Comparison of ENCODE assay signal across 21 cellular contexts in the genomic region with DNA sequence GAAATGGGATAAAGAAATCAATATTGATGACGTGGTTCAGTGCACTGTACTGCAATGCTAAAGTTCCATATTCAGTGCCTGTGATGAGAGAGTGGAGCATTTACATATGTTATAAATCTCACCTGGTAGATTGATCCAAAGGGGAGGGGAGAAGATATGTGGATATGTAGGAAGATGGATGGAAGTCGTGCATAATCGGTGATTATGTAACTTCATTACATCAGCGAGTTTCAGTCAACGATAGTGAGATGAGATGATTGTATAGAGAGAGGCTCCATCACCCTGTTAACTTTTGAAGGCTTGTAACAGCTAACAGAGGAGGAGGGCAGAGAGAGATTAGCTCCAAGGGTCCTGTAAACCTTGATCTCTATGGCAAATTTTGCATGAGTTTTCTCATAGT. TPM values are rescaled to one million over a fixed set of nuclear protein-coding genes. Genes with fewer than 3 reads are reported as not detected.
DNase-seq lines count a peak whose midpoint lies in the region; ATAC-seq and TF ChIP-seq lines count a peak whose summit lies in the region.
"Had no signal": no experiment of that assay in that cellular context is flagged by ENCODE, and none has a peak within 500 bp of the region (broad histone marks: within the 10 kb centered on the region; RNA-seq: fewer than 3 reads in every experiment).

No MANE protein-coding gene starts in this region.

- H4K20me1 ChIP-seq in mammary epithelial cell (ENCODE audit: insufficient read depth, low read length): no peaks in the 10 kb centered on the region
- H4K20me1 ChIP-seq: BLaER1 had no signal

- no peak for TF ChIP-seq POLR2A in stomach (IDR thresholded peaks at IDR 0.05)

- dilution Hi-C loops in mammary epithelial cell (cut with HindIII; ENCODE audit: low sequenced_read_pairs): no loop called here

- ATAC-seq in right cardiac atrium (no peak), GM18502 (IDR thresholded peaks at IDR 0.05; ENCODE audit: poor library complexity, unreplicated experiment) (no peak)
- ATAC-seq in CD4-positive, alpha-beta T cell (ENCODE audit: poor library complexity): no peak
- ATAC-seq: activated T-helper 17 cell treated with anti-CD3 and anti-CD28 coated beads, Interleukin-2, amount 50 U/mL, for 72 hours; T-helper 17 cell had no signal

- H3K27ac Mint-ChIP-seq in CD4-positive, alpha-beta T cell: no peak overlapping the region
- H3K27ac Mint-ChIP-seq: activated T-helper 17 cell treated with anti-CD3 and anti-CD28 coated beads, Interleukin-2, amount 50 U/mL, for 72 hours; mesothelial cell of epicardium; T-helper 17 cell had no signal

- no peak overlapping the region for H2AFZ ChIP-seq in mammary epithelial cell (ENCODE audit: low read depth, low read length)

- TF ChIP-seq CTCF in brain microvascular endothelial cell (IDR thresholded peaks at IDR 0.05; ENCODE audit: low read depth, low read length, missing control alignments) (no peak), stomach (IDR thresholded peaks at IDR 0.05) (no peak), mammary epithelial cell (conservative IDR thresholded peaks at IDR 0.05 in 1 of 2, IDR thresholded peaks at IDR 0.05 in 1 of 2; ENCODE audit: extremely low read depth in 1 of 2, insufficient read depth in 1 of 2, low read depth in 1 of 2, low read length in 2 of 2) (no peak)
- no peak for TF ChIP-seq CTCF in CD4-positive, alpha-beta T cell (IDR thresholded peaks at IDR 0.05)

- CTCF ChIA-PET in CD4-positive, alpha-beta T cell (lab: Charles Lee): no interaction called here
- CTCF ChIA-PET in mammary epithelial cell (lab: Charles Lee; ENCODE audit: low non-redundant PET): no interaction called here

- H3K36me3 ChIP-seq in HUES48 (ENCODE audit: control insufficient read depth, insufficient read depth, low read length) (no peaks in the 10 kb centered on the region), brain microvascular endothelial cell (replicated peaks) (no peaks in the 10 kb centered on the region), stomach (no peaks in the 10 kb centered on the region), mammary epithelial cell (ENCODE audit: insufficient read depth, low read length) (no peaks in the 10 kb centered on the region)
- H3K36me3 ChIP-seq: BLaER1, thoracic aorta had no signal

- DNase-seq in brain microvascular endothelial cell (no peak), right cardiac atrium (no peak), stomach (no peak), mammary epithelial cell (no peak), NCI-H345 treated with DMSO at 0.1 percent for 48 hours (lab: John Stamatoyannopoulos, UW; ENCODE audit: unreplicated experiment) (no peak)
- DNase-seq in CD4-positive, alpha-beta T cell: no peak
- DNase-seq: activated CD8-positive, alpha-beta memory T cell treated with anti-CD3 and anti-CD28 coated beads for 24 hours; erythroblast; GDM1; islet precursor cell; MV-4-11; NCI-H2029 treated with DMSO at 0.1 percent for 48 hours; NCI-H510A treated with DMSO at 0.1 percent for 48 hours; T-helper 17 cell had no signal

- H3K27me3 ChIP-seq in HUES48 (ENCODE audit: control insufficient read depth, insufficient read depth, low read length) (peaks cover 43% of the 10 kb centered on the region), brain microvascular endothelial cell (replicated peaks) (no peaks in the 10 kb centered on the region), right cardiac atrium (ENCODE audit: control insufficient read depth, insufficient read depth) (no peaks in the 10 kb centered on the region), stomach (peaks cover 0 to 13% (median 0%) of the 10 kb centered on the region in 3 donors), mammary epithelial cell (ENCODE audit: insufficient read depth, low read length) (peaks cover 15% of the 10 kb centered on the region)
- H3K27me3 ChIP-seq in CD4-positive, alpha-beta T cell (ENCODE audit: control insufficient read depth, insufficient read depth, low read length): no peaks in the 10 kb centered on the region
- H3K27me3 ChIP-seq: BLaER1 had no signal

- H3K4me3 Mint-ChIP-seq in CD4-positive, alpha-beta T cell: no peak overlapping the region
- H3K4me3 Mint-ChIP-seq: activated T-helper 17 cell treated with anti-CD3 and anti-CD28 coated beads, Interleukin-2, amount 50 U/mL, for 72 hours; mesothelial cell of epicardium; T-helper 17 cell had no signal

- TF ChIP-seq EP300 in stomach (IDR thresholded peaks at IDR 0.05): no peak

- in situ Hi-C loops in brain microvascular endothelial cell (cut with HindIII; ENCODE audit: low pct_ligation_motif_present, low sequenced_read_pairs): no loop called here
- in situ Hi-C loops in mammary epithelial cell (cut with MboI; ENCODE audit: low sequenced_read_pairs in 2 of 2): no loop called here

- H3K9me3 Mint-ChIP-seq in CD4-positive, alpha-beta T cell: no peaks in the 10 kb centered on the region
- H3K9me3 Mint-ChIP-seq: activated T-helper 17 cell treated with anti-CD3 and anti-CD28 coated beads, Interleukin-2, amount 50 U/mL, for 72 hours; mesothelial cell of epicardium had no signal

- H3K9me3 ChIP-seq in HUES48 (ENCODE audit: control insufficient read depth, insufficient read depth, low read length): no peaks in the 10 kb centered on the region
- no peaks in the 10 kb centered on the region for H3K9me3 ChIP-seq in right cardiac atrium (ENCODE audit: control insufficient read depth, low read length)
- no peaks in the 10 kb centered on the region for H3K9me3 ChIP-seq in stomach
- no peaks in the 10 kb centered on the region for H3K9me3 ChIP-seq in CD4-positive, alpha-beta T cell (ENCODE audit: control insufficient read depth, low read length)
- no peaks in the 10 kb centered on the region for H3K9me3 ChIP-seq in mammary epithelial cell (replicated peaks; ENCODE audit: insufficient read depth, low read length)
- H3K9me3 ChIP-seq: BLaER1, thoracic aorta had no signal

- no peaks in the 10 kb centered on the region for H3K4me1 Mint-ChIP-seq in CD4-positive, alpha-beta T cell (ENCODE audit: low read depth)
- H3K4me1 Mint-ChIP-seq: activated T-helper 17 cell treated with anti-CD3 and anti-CD28 coated beads, Interleukin-2, amount 50 U/mL, for 72 hours; T-helper 17 cell had no signal

- POLR2A ChIA-PET in CD4-positive, alpha-beta T cell (lab: Charles Lee): no interaction called here

- H3K4me2 ChIP-seq in mammary epithelial cell (ENCODE audit: insufficient read depth, low read depth, low read length): no peak overlapping the region
- H3K4me2 ChIP-seq: BLaER1 had no signal

- no peaks in the 10 kb centered on the region for H3K36me3 Mint-ChIP-seq in CD4-positive, alpha-beta T cell (ENCODE audit: low read depth)
- H3K36me3 Mint-ChIP-seq: mesothelial cell of epicardium had no signal

- BruUV-seq in mammary epithelial cell (replicated peaks; lab: Mats Ljungman, UMichigan): no TSS peak

- H3K9ac ChIP-seq in HUES48 (ENCODE audit: low read depth, low read length): no peak overlapping the region
- no peak overlapping the region for H3K9ac ChIP-seq in mammary epithelial cell (ENCODE audit: insufficient read depth, low read length)
- H3K9ac ChIP-seq: BLaER1 had no signal

- intact Hi-C loops in right cardiac atrium (cut with DNase I) (loop anchor here in 1 of 4 donors (5.0 kb wide), 1 partner anchor 453 kb away; no protein-coding TSS in a partner anchor), stomach (cut with DNase I; ENCODE audit: low total_unique reads) (no loop called here), mammary epithelial cell (cut with micrococcal nuclease) (no loop called here)
- intact Hi-C loops in CD4-positive, alpha-beta T cell (cut with DNase I, micrococcal nuclease): no loop called here

- 25% methylated on average over 5 of the region's 5 CpGs for WGBS in right cardiac atrium
- 43 to 65% (median 52%) methylated on average over 5 of the region's 5 CpGs for WGBS in stomach, 5 donors
- 41% methylated on average over 5 of the region's 5 CpGs for WGBS in mammary epithelial cell (ENCODE audit: low coverage, missing lambda C conversion rate)

- no peaks in the 10 kb centered on the region for H3K79me2 ChIP-seq in mammary epithelial cell (ENCODE audit: insufficient read depth, low read length)

- H3K4me3 ChIP-seq in HUES48 (ENCODE audit: low read depth, low read length): peak overlapping the region; percentile 9; the same call in 1 of the 2 replicates
- H3K4me3 ChIP-seq in brain microvascular endothelial cell (ENCODE audit: low read depth, low read length): peak overlapping the region; percentile 57
- peak overlapping the region; percentile 58 for H3K4me3 ChIP-seq in right cardiac atrium (ENCODE audit: low read length)
- H3K4me3 ChIP-seq in stomach: peak overlapping the region in 3 of 4 donors; percentile 5 to 36 (median 26)
- H3K4me3 ChIP-seq in mammary epithelial cell (replicated peaks in 1 of 3; ENCODE audit: insufficient read depth in 1 of 3, low read depth in 2 of 3, low read length in 3 of 3): no peak overlapping the region
- H3K4me3 ChIP-seq: BLaER1, thoracic aorta had no signal

- H3K4me1 ChIP-seq in HUES48 (ENCODE audit: control insufficient read depth, insufficient read depth, low read length) (peaks cover 25% of the 10 kb centered on the region), right cardiac atrium (ENCODE audit: control insufficient read depth, insufficient read depth, low read length) (no peaks in the 10 kb centered on the region), stomach (no peaks in the 10 kb centered on the region), mammary epithelial cell (ENCODE audit: insufficient read depth, low read length) (no peaks in the 10 kb centered on the region)
- H3K4me1 ChIP-seq: BLaER1 had no signal

- H3K27ac ChIP-seq in HUES48 (ENCODE audit: low read depth, low read length): no peak overlapping the region
- H3K27ac ChIP-seq in brain microvascular endothelial cell: no peak overlapping the region
- H3K27ac ChIP-seq in right cardiac atrium (ENCODE audit: low read length): peak overlapping the region; percentile 10
- H3K27ac ChIP-seq in stomach: no peak overlapping the region
- H3K27ac ChIP-seq in CD4-positive, alpha-beta T cell (ENCODE audit: low read depth, low read length): no peak overlapping the region
- H3K27ac ChIP-seq in mammary epithelial cell (ENCODE audit: insufficient read depth, low read depth, low read length): no peak overlapping the region
- H3K27ac ChIP-seq: BLaER1, thoracic aorta had no signal

- H3K27me3 Mint-ChIP-seq in CD4-positive, alpha-beta T cell: no peaks in the 10 kb centered on the region
- H3K27me3 Mint-ChIP-seq: activated T-helper 17 cell treated with anti-CD3 and anti-CD28 coated beads, Interleukin-2, amount 50 U/mL, for 72 hours; T-helper 17 cell had no signal

RNA-seq across cellular contexts. Expression of a gene that starts 1.8 kb away (rescaled TPM):
- total RNA-seq in right cardiac atrium (1 to 10 TPM; 2.0 to 3.1 (median 2.4) TPM), stomach (1 to 10 TPM in 1 of 5 donors, under 1 TPM in 2, not detected in 2; 0.29 to 3.3 (median 0.87) TPM), mammary epithelial cell (under 1 TPM in 1 of 2 donors, not detected in 1; 0.17 TPM)
- polyA plus RNA-seq in right cardiac atrium (0.48 TPM), stomach (under 1 TPM in 2 of 3 donors, not detected in 1; 0.06 to 0.31 TPM), mammary epithelial cell (0.16 TPM)
- total RNA-seq in CD4-positive, alpha-beta T cell: not detected
- polyA minus RNA-seq in mammary epithelial cell: not detected
- total RNA-seq: activated T-helper 17 cell treated with anti-CD3 and anti-CD28 coated beads, Interleukin-2, amount 50 U/mL, for 72 hours; T-helper 17 cell had no signal
- polyA plus RNA-seq: adipose tissue had no signal

Comparison
In these comparisons a context has a peak if more than half of its experiments do, and no peak if none do; other contexts are left out.
1. H3K4me3 ChIP-seq: peak in HUES48 (single experiment), brain microvascular endothelial cell (single experiment), right cardiac atrium (single experiment) and stomach (3 of 4); none in mammary epithelial cell (0 of 3).